8 cellular contexts compared by ENCODE assay signal in genomic region chr12:93677195-93678064, GRCh38. TPM values are rescaled to one million over a fixed set of nuclear protein-coding genes. Genes with fewer than 3 reads are reported as not detected.
A peak's percentile ranks its signal among the peaks of the same experiment; 100 is the strongest.
DNase-seq lines count a peak whose midpoint lies in the region; ATAC-seq, FAIRE-seq and TF ChIP-seq lines count a peak whose summit lies in the region.

Gene CRADD (plus strand): TSS chr12:93677375.

- H3K27me3 ChIP-seq in pancreas, result no peaks in the 10 kb centered on the region
- no peaks in the 10 kb centered on the region for H3K27me3 ChIP-seq in tibial artery

- H3K27ac ChIP-seq in pancreas (peak within 1 kb of the TSS; percentile 91 to 99 (median 98)), tibial artery (peak within 1 kb of the TSS; percentile 93 to 97)

- H3K4me3 Mint-ChIP-seq in activated naive CD8-positive, alpha-beta T cell treated with anti-CD3 and anti-CD28 coated beads, Interleukin-2, amount 50 U/mL, for 24 hours, result peak within 1 kb of the TSS; percentile 95

- 0% methylated on average over 41 of the region's 41 CpGs for WGBS in pancreas, 2 donors

- H3K9me3 ChIP-seq in pancreas (no peaks in the 10 kb centered on the region), tibial artery (no peaks in the 10 kb centered on the region)

- peaks cover 32% of the 10 kb centered on the region for H3K4me1 Mint-ChIP-seq in activated naive CD8-positive, alpha-beta T cell treated with anti-CD3 and anti-CD28 coated beads, Interleukin-2, amount 50 U/mL, for 24 hours

- TF ChIP-seq CTCF in GM12865 (IDR thresholded peaks at IDR 0.05; ENCODE audit: insufficient read depth, low read depth, low read length, missing control alignments) (no peak), pancreas (IDR thresholded peaks at IDR 0.05) (no peak), tibial artery (IDR thresholded peaks at IDR 0.05) (peak in 1 of 2 experiments; percentile 18)

- H3K4me1 ChIP-seq in pancreas (peaks cover 0 to 17% (median 7%) of the 10 kb centered on the region in 3 donors), tibial artery (peaks cover 0 to 31% (median 12%) of the 10 kb centered on the region in 4 donors)

- peak within 1 kb of the TSS; percentile 65 for H3K4me3 ChIP-seq in GM12865 (ENCODE audit: low read depth, low read length)
- H3K4me3 ChIP-seq in pancreas, result peak within 1 kb of the TSS; percentile 42 to 77 (median 51)
- H3K4me3 ChIP-seq in tibial artery, result peak within 1 kb of the TSS; percentile 69 to 78

- intact Hi-C loops in Right ventricle myocardium superior (cut with DNase I), result loop anchor here (2.0 to 10.0 kb wide), 3 partner anchors 65 to 107 kb away; no protein-coding TSS in a partner anchor
- intact Hi-C loops in pancreas (cut with DNase I), result no loop called here
- intact Hi-C loops in tibial artery (cut with DNase I; ENCODE audit: low total_unique reads), result loop anchor here (5.0 kb wide), 1 partner anchor 105 kb away; the partner anchor contains the start of gene SOCS2

- H3K27me3 Mint-ChIP-seq in activated naive CD8-positive, alpha-beta T cell treated with anti-CD3 and anti-CD28 coated beads, Interleukin-2, amount 50 U/mL, for 24 hours, result peaks cover 12% of the 10 kb centered on the region

- H3K27ac Mint-ChIP-seq in activated naive CD8-positive, alpha-beta T cell treated with anti-CD3 and anti-CD28 coated beads, Interleukin-2, amount 50 U/mL, for 24 hours, result peak within 1 kb of the TSS; percentile 99

- H3K36me3 Mint-ChIP-seq in activated naive CD8-positive, alpha-beta T cell treated with anti-CD3 and anti-CD28 coated beads, Interleukin-2, amount 50 U/mL, for 24 hours (ENCODE audit: low read depth), result no peaks in the 10 kb centered on the region

- peak; percentile 80 for FAIRE-seq in pancreas (lab: Jason Lieb, UNC)

- ATAC-seq in HG02759 (IDR thresholded peaks at IDR 0.05; ENCODE audit: unreplicated experiment) (peak; percentile 95), Right ventricle myocardium superior (ENCODE audit: poor library complexity) (peak; percentile 94), pancreas (peak; percentile 94 to 98 (median 95))
- ATAC-seq in activated naive CD8-positive, alpha-beta T cell treated with anti-CD3 and anti-CD28 coated beads, Interleukin-2, amount 50 U/mL, for 24 hours, result peak; percentile 96

- peak; percentile 99 for DNase-seq in GM12865 (ENCODE audit: low read depth)
- DNase-seq in NCI-H1417 (lab: John Stamatoyannopoulos, UW), result peak; percentile 96 to 100 (median 99)
- peak; percentile 91 to 98 for DNase-seq in SW 1271 (lab: John Stamatoyannopoulos, UW)
- DNase-seq in activated naive CD8-positive, alpha-beta T cell treated with anti-CD3 and anti-CD28 coated beads, Interleukin-2, amount 50 U/mL, for 24 hours, result peak; percentile 77
- peak; percentile 80 for DNase-seq in Right ventricle myocardium superior
- peak; percentile 64 to 88 (median 84) for DNase-seq in pancreas
- DNase-seq in tibial artery, result peak; percentile 89 to 92

- H3K36me3 ChIP-seq in pancreas, result no peaks in the 10 kb centered on the region
- peaks cover 0 to 8% (median 0%) of the 10 kb centered on the region in 3 donors for H3K36me3 ChIP-seq in tibial artery

- H3K9me3 Mint-ChIP-seq in activated naive CD8-positive, alpha-beta T cell treated with anti-CD3 and anti-CD28 coated beads, Interleukin-2, amount 50 U/mL, for 24 hours, result peaks cover 6% of the 10 kb centered on the region

RNA-seq across cellular contexts. Expression of gene CRADD, which starts in this region (rescaled TPM):
- total RNA-seq in Right ventricle myocardium superior (35.8 TPM), pancreas (10 to 100 TPM in 2 of 6 donors, 1 to 10 TPM in 4; 7.6 to 11.7 (median 9.2) TPM)
- polyA plus RNA-seq in pancreas, result 10 to 100 TPM in 1 of 2 donors, 1 to 10 TPM in 1; 5.3 to 12.3 TPM

Comparison
In these comparisons a context has a peak if more than half of its experiments do, and no peak if none do; other contexts are left out.
1. Peak in every context shown above with its lines: DNase-seq, ATAC-seq, H3K4me3 ChIP-seq and H3K27ac ChIP-seq.
2. intact Hi-C loops: an anchor here in Right ventricle myocardium superior (2.0 to 10.0 kb wide) and tibial artery (5.0 kb wide); none called in pancreas.